ENCODE assay signal across 25 cellular contexts in genomic region chr4:159097785-159098184, GRCh38. TPM values are rescaled to one million over a fixed set of nuclear protein-coding genes. Genes with fewer than 3 reads are reported as not detected.
DNase-seq lines count a peak whose midpoint lies in the region; ATAC-seq and TF ChIP-seq lines count a peak whose summit lies in the region.
"Had no signal": no experiment of that assay in that cellular context is flagged by ENCODE, and none has a peak within 500 bp of the region (broad histone marks: within the 10 kb centered on the region; RNA-seq: fewer than 3 reads in every experiment).

No MANE protein-coding gene starts in this region.

- no peak overlapping the region for H3T11ph ChIP-seq in H9 (ENCODE audit: low read length)

- no peak overlapping the region for H2BK20ac ChIP-seq in H9 (ENCODE audit: low read depth, low read length, poor library complexity, severe bottlenecking)

- peaks cover 9% of the 10 kb centered on the region; the same call in 1 of the 2 replicates for H3K4me1 ChIP-seq in H9 (ENCODE audit: insufficient read depth, low read length)
- H3K4me1 ChIP-seq: colonic mucosa, psoas muscle had no signal

- H2AK5ac ChIP-seq in H9 (ENCODE audit: insufficient read length, low read length) = no peak overlapping the region

- H3K4me1 Mint-ChIP-seq in H9 (peaks cover 27 to 33% of the 10 kb centered on the region in 2 experiments), endothelial cell (ENCODE audit: unreplicated experiment) (peaks cover 39% of the 10 kb centered on the region), nephron progenitor cell (peaks cover 15% of the 10 kb centered on the region)
- peaks cover 9 to 11% of the 10 kb centered on the region in 2 donors for H3K4me1 Mint-ChIP-seq in stimulated activated naive B cell treated with anti-CD40 and anti-IgM and Interleukin-4, amounts not matched to agents 10 μg/mL and 1 μg/mL and 100 μg/mL, for 72 hours

- H3K18ac ChIP-seq in H9 (ENCODE audit: insufficient read length, low read depth, low read length) = no peak overlapping the region

- H3K27me3 Mint-ChIP-seq in H9 (ENCODE audit: low read depth) (peaks cover 16% of the 10 kb centered on the region), endothelial cell (ENCODE audit: unreplicated experiment) (peaks cover 15% of the 10 kb centered on the region), nephron progenitor cell (ENCODE audit: low read depth, poor library complexity) (peaks cover 31% of the 10 kb centered on the region)
- peaks cover 16 to 22% of the 10 kb centered on the region in 2 donors for H3K27me3 Mint-ChIP-seq in stimulated activated naive B cell treated with anti-CD40 and anti-IgM and Interleukin-4, amounts not matched to agents 10 μg/mL and 1 μg/mL and 100 μg/mL, for 72 hours

- H3K9ac ChIP-seq in H9 (ENCODE audit: extremely low read depth, insufficient read length, low read length) = no peak overlapping the region

- no peak for ATAC-seq in stimulated activated naive B cell treated with anti-CD40 and anti-IgM and Interleukin-4, amounts not matched to agents 10 μg/mL and 1 μg/mL and 100 μg/mL, for 72 hours (replicated peaks)
- ATAC-seq: activated naive CD8-positive, alpha-beta T cell treated with anti-CD3 and anti-CD28 coated beads, Interleukin-2, amount 50 U/mL, for 24 hours; natural killer cell; psoas muscle; stimulated activated naive CD8-positive, alpha-beta T cell treated with anti-CD3 and anti-CD28 coated beads, Interleukin-15, amount 100 ng/mL, for 72 hours had no signal

- no CpG with 5 or more reads among the region's 1 CpG for WGBS in H9 (ENCODE audit: extremely low coverage, insufficient read length, low lambda C conversion rate)

- H2BK15ac ChIP-seq in H9 (ENCODE audit: low read depth, low read length) = no peak overlapping the region

- no peak overlapping the region for H3K56ac ChIP-seq in H9 (ENCODE audit: insufficient read length, low read depth, low read length)

- no peak overlapping the region for H2BK12ac ChIP-seq in H9 (ENCODE audit: insufficient read length, low read depth, low read length)

- no peaks in the 10 kb centered on the region for H3K79me1 ChIP-seq in H9 (ENCODE audit: insufficient read depth, low read depth, low read length, poor library complexity, severe bottlenecking)

- H3K9me3 Mint-ChIP-seq in H9 (no peaks in the 10 kb centered on the region; a peak in 2 of 5 replicates), endothelial cell (ENCODE audit: unreplicated experiment) (no peaks in the 10 kb centered on the region), nephron progenitor cell (no peaks in the 10 kb centered on the region)
- no peaks in the 10 kb centered on the region for H3K9me3 Mint-ChIP-seq in stimulated activated naive B cell treated with anti-CD40 and anti-IgM and Interleukin-4, amounts not matched to agents 10 μg/mL and 1 μg/mL and 100 μg/mL, for 72 hours
- H3K9me3 Mint-ChIP-seq: activated naive CD8-positive, alpha-beta T cell treated with anti-CD3 and anti-CD28 coated beads, Interleukin-2, amount 50 U/mL, for 24 hours; CD4-positive, CD25-positive, alpha-beta regulatory T cell; natural killer cell; stimulated activated naive CD8-positive, alpha-beta T cell treated with anti-CD3 and anti-CD28 coated beads, Interleukin-15, amount 100 ng/mL, for 72 hours had no signal

- no peak overlapping the region for H4K5ac ChIP-seq in H9 (ENCODE audit: insufficient read length, low read depth, low read length)

- TF ChIP-seq CTCF in H9 (conservative IDR thresholded peaks at IDR 0.05) (no peak), endothelial cell (IDR thresholded peaks at IDR 0.05; ENCODE audit: unreplicated experiment) (no peak), nephron progenitor cell (IDR thresholded peaks at IDR 0.05) (no peak)

- H4K20me1 ChIP-seq in H9 (ENCODE audit: control insufficient read depth, insufficient read depth, insufficient read length) = no peaks in the 10 kb centered on the region

- H2AFZ ChIP-seq in H9 (ENCODE audit: low read length) = peak overlapping the region; percentile 33

- H3K14ac ChIP-seq in H9 (ENCODE audit: insufficient read depth, low read length) = no peak overlapping the region

- H3K4me2 ChIP-seq in H9 (ENCODE audit: insufficient read depth, insufficient read length, low read length) = no peak overlapping the region

- H4K91ac ChIP-seq in H9 (ENCODE audit: insufficient read length, low read depth, low read length) = no peak overlapping the region

- H3K27ac Mint-ChIP-seq in H9 (peak overlapping the region in 1 of 3 experiments; percentile 57; a peak in 2 of 7 replicates), endothelial cell (ENCODE audit: unreplicated experiment) (peak overlapping the region; percentile 95), nephron progenitor cell (peak overlapping the region; percentile 87)
- H3K27ac Mint-ChIP-seq in stimulated activated naive B cell treated with anti-CD40 and anti-IgM and Interleukin-4, amounts not matched to agents 10 μg/mL and 1 μg/mL and 100 μg/mL, for 72 hours = no peak overlapping the region
- H3K27ac Mint-ChIP-seq: activated naive CD8-positive, alpha-beta T cell treated with anti-CD3 and anti-CD28 coated beads, Interleukin-2, amount 50 U/mL, for 24 hours; CD4-positive, CD25-positive, alpha-beta regulatory T cell; natural killer cell; stimulated activated naive CD8-positive, alpha-beta T cell treated with anti-CD3 and anti-CD28 coated beads, Interleukin-15, amount 100 ng/mL, for 72 hours had no signal

- H3K23me2 ChIP-seq in H9 (ENCODE audit: insufficient read length, low read depth, low read length, poor library complexity, severe bottlenecking) = peaks cover 4% of the 10 kb centered on the region

- H3K36me3 Mint-ChIP-seq in H9 (ENCODE audit: insufficient read depth in 1 of 3, low read depth in 3 of 3) (peaks cover 0 to 4% (median 0%) of the 10 kb centered on the region in 3 experiments; a peak in 1 of 7 replicates), endothelial cell (ENCODE audit: low read depth, unreplicated experiment) (no peaks in the 10 kb centered on the region), nephron progenitor cell (ENCODE audit: low read depth) (no peaks in the 10 kb centered on the region)
- H3K36me3 Mint-ChIP-seq in stimulated activated naive B cell treated with anti-CD40 and anti-IgM and Interleukin-4, amounts not matched to agents 10 μg/mL and 1 μg/mL and 100 μg/mL, for 72 hours = no peaks in the 10 kb centered on the region
- H3K36me3 Mint-ChIP-seq: CD4-positive, CD25-positive, alpha-beta regulatory T cell; natural killer cell had no signal

- H4K8ac ChIP-seq in H9 (replicated peaks; ENCODE audit: insufficient read length, low read depth, low read length) = no peak overlapping the region

- no peaks in the 10 kb centered on the region for H3K9me3 ChIP-seq in H9 (ENCODE audit: control insufficient read depth, low read depth, low read length)
- H3K9me3 ChIP-seq: colonic mucosa, psoas muscle, tibial nerve had no signal

- DNase-seq in H9 (no peak), NCI-H2227 (lab: John Stamatoyannopoulos, UW; ENCODE audit: unreplicated experiment) (peak; percentile 29), endothelial cell (ENCODE audit: low spot score) (no peak), nephron progenitor cell (no peak), NOMO-1 treated with DMSO at 0.1 percent for 48 hours (lab: John Stamatoyannopoulos, UW; ENCODE audit: unreplicated experiment) (no peak), CD1c-positive myeloid dendritic cell (ENCODE audit: extremely low spot score) (no peak), MV-4-11 (lab: John Stamatoyannopoulos, UW) (no peak)
- DNase-seq in stimulated activated naive B cell treated with anti-CD40 and anti-IgM and Interleukin-4, amounts not matched to agents 10 μg/mL and 1 μg/mL and 100 μg/mL, for 72 hours = no peak
- DNase-seq: activated effector memory CD4-positive, alpha-beta T cell treated with anti-CD3 and anti-CD28 coated beads, Interleukin-2, amount 50 U/mL, for 16 hours; activated naive CD8-positive, alpha-beta T cell treated with anti-CD3 and anti-CD28 coated beads, Interleukin-2, amount 50 U/mL, for 24 hours; brain microvascular endothelial cell; CD4-positive, CD25-positive, alpha-beta regulatory T cell; colonic mucosa; GDM1; KG1; natural killer cell; NCI-H1048; NCI-H2029 treated with DMSO at 0.1 percent for 48 hours; NCI-H524 treated with DMSO at 0.1 percent for 48 hours; psoas muscle; SHP77 treated with DMSO at 0.1 percent for 48 hours; small intestine; stimulated activated CD4-positive, alpha-beta T cell treated with anti-CD3 and anti-CD28 coated beads, Interleukin-2, amount 100 ng/mL, for 48 hours; stimulated activated naive CD8-positive, alpha-beta T cell treated with anti-CD3 and anti-CD28 coated beads, Interleukin-15, amount 100 ng/mL, for 72 hours had no signal

- H3K23ac ChIP-seq in H9 (ENCODE audit: insufficient read length, low read depth, low read length) = no peak overlapping the region

- H3K4me3 Mint-ChIP-seq in H9 (peak overlapping the region in 1 of 2 experiments; percentile 19; a peak in 1 of 5 replicates), endothelial cell (ENCODE audit: unreplicated experiment) (no peak overlapping the region), nephron progenitor cell (no peak overlapping the region)
- H3K4me3 Mint-ChIP-seq in stimulated activated naive B cell treated with anti-CD40 and anti-IgM and Interleukin-4, amounts not matched to agents 10 μg/mL and 1 μg/mL and 100 μg/mL, for 72 hours = no peak overlapping the region
- H3K4me3 Mint-ChIP-seq: activated naive CD8-positive, alpha-beta T cell treated with anti-CD3 and anti-CD28 coated beads, Interleukin-2, amount 50 U/mL, for 24 hours; CD4-positive, CD25-positive, alpha-beta regulatory T cell; natural killer cell; stimulated activated naive CD8-positive, alpha-beta T cell treated with anti-CD3 and anti-CD28 coated beads, Interleukin-15, amount 100 ng/mL, for 72 hours had no signal

- no peak overlapping the region for H3K4ac ChIP-seq in H9 (ENCODE audit: low read depth, low read length)

- no peaks in the 10 kb centered on the region for H3K27me3 ChIP-seq in H9 (ENCODE audit: insufficient read depth, low read length)
- H3K27me3 ChIP-seq: brain microvascular endothelial cell, colonic mucosa, tibial nerve had no signal

- no peak overlapping the region for H2BK120ac ChIP-seq in H9 (ENCODE audit: low read depth, low read length, poor library complexity, severe bottlenecking)

- H3K27ac ChIP-seq in H9 (ENCODE audit: insufficient read length, low read depth, low read length) = no peak overlapping the region
- H3K27ac ChIP-seq: brain microvascular endothelial cell, colonic mucosa, psoas muscle had no signal

- no peak overlapping the region for H2BK5ac ChIP-seq in H9 (ENCODE audit: insufficient read length, low read length)

- H3K79me2 ChIP-seq in H9 (ENCODE audit: insufficient read depth, low read length) = no peaks in the 10 kb centered on the region

RNA-seq across cellular contexts. Expression of gene RAPGEF2, which starts 5.1 kb away (rescaled TPM):
- total RNA-seq in H9 (2021) (33.8 and 37.1 TPM in 2 replicates), endothelial cell (ENCODE audit: unreplicated experiment) (108 TPM)
